In genomic region chr3:24963762-24964625, GRCh38 we compare ENCODE assay signal across 9 cellular contexts.
A peak's percentile ranks its signal among the peaks of the same experiment; 100 is the strongest.
DNase-seq lines count a peak whose midpoint lies in the region; TF ChIP-seq lines count a peak whose summit lies in the region.
"Had no signal": no experiment of that assay in that cellular context is flagged by ENCODE, and none has a peak within 500 bp of the region (broad histone marks: within the 10 kb centered on the region; RNA-seq: fewer than 3 reads in every experiment).

No MANE protein-coding gene starts in this region.

- no peaks in the 10 kb centered on the region for H3K27me3 Mint-ChIP-seq in MCF 10A (ENCODE audit: insufficient read depth, unreplicated experiment)
- peaks cover 3% of the 10 kb centered on the region for H3K27me3 Mint-ChIP-seq in nephron progenitor cell (ENCODE audit: low read depth, poor library complexity)

- DNase-seq in GM03348 (ENCODE audit: low spot score), result peak; percentile 28
- peak; percentile 9 for DNase-seq in Jurkat, Clone E6-1 (ENCODE audit: low read depth, low spot score)
- DNase-seq in MCF 10A (ENCODE audit: unreplicated experiment), result peak; percentile 47
- no peak for DNase-seq in nephron progenitor cell
- DNase-seq in activated T-cell treated with anti-CD3 and anti-CD28 coated beads, Interleukin-2, amount 50 U/mL, for 1 hour, result no peak
- DNase-seq in stimulated activated naive CD4-positive, alpha-beta T cell (lab: John Stamatoyannopoulos, UW), result no peak
- DNase-seq in 8988T, result no peak
- DNase-seq in amygdala (lab: John Stamatoyannopoulos, UW), result no peak

- POLR2A ChIA-PET in MCF 10A (lab: Yijun Ruan, JAX), result no interaction called here

- no peaks in the 10 kb centered on the region for H3K9me3 Mint-ChIP-seq in MCF 10A (ENCODE audit: unreplicated experiment)
- peaks cover 19% of the 10 kb centered on the region for H3K9me3 Mint-ChIP-seq in nephron progenitor cell

- TF ChIP-seq CTCF in MCF 10A (IDR thresholded peaks at IDR 0.05; ENCODE audit: unreplicated experiment), result peak; percentile 36
- TF ChIP-seq CTCF in nephron progenitor cell (IDR thresholded peaks at IDR 0.05), result peak; percentile 67

- H3K4me3 Mint-ChIP-seq in MCF 10A (ENCODE audit: unreplicated experiment) (no peak overlapping the region), nephron progenitor cell (no peak overlapping the region)

- CTCF ChIA-PET in MCF 10A (lab: Yijun Ruan, JAX), result interaction anchor here (0.5 to 2.1 kb wide), 8 partner anchors 14 to 630 kb away, joined by 3 to 31 read pairs (median 4); no protein-coding TSS in a partner anchor

- H3K4me3 ChIP-seq in Jurkat, Clone E6-1 (ENCODE audit: low read length), result no peak overlapping the region
- H3K4me3 ChIP-seq: SK-N-MC had no signal

- H3K27ac Mint-ChIP-seq in MCF 10A (ENCODE audit: low read depth, unreplicated experiment) (no peak overlapping the region), nephron progenitor cell (no peak overlapping the region)

- intact Hi-C loops in MCF 10A (cut with micrococcal nuclease), result loop anchor here (1.0 to 5.0 kb wide), 2 partner anchors 192 to 630 kb away; no protein-coding TSS in a partner anchor

- no TSS peak for BruUV-seq in MCF 10A (replicated peaks; lab: Mats Ljungman, UMichigan)

- no peaks in the 10 kb centered on the region for H3K36me3 Mint-ChIP-seq in MCF 10A (ENCODE audit: insufficient read depth, unreplicated experiment)
- peaks cover 16% of the 10 kb centered on the region for H3K36me3 Mint-ChIP-seq in nephron progenitor cell (ENCODE audit: low read depth)

- H3K4me1 Mint-ChIP-seq in MCF 10A (ENCODE audit: insufficient read depth, unreplicated experiment) (peaks cover 8% of the 10 kb centered on the region), nephron progenitor cell (peaks cover 53% of the 10 kb centered on the region)

Comparison
In these comparisons a context has a peak if more than half of its experiments do, and no peak if none do; other contexts are left out.
1. DNase-seq: peak in GM03348 (single experiment), Jurkat, Clone E6-1 (single experiment) and MCF 10A (single experiment); none in nephron progenitor cell (single experiment), activated T-cell treated with anti-CD3 and anti-CD28 coated beads, Interleukin-2, amount 50 U/mL, for 1 hour (single experiment), stimulated activated naive CD4-positive, alpha-beta T cell (0 of 6), 8988T (single experiment) and amygdala (0 of 56).